In genomic region chr17:3965123-3965800, GRCh38 we compare ENCODE assay signal across 8 cellular contexts. TPM values are rescaled to one million over a fixed set of nuclear protein-coding genes. Genes with fewer than 3 reads are reported as not detected.
DNase-seq lines count a peak whose midpoint lies in the region; ATAC-seq and TF ChIP-seq lines count a peak whose summit lies in the region.

No MANE protein-coding gene starts in this region.

- TF ChIP-seq POLR2A in esophagus muscularis mucosa (IDR thresholded peaks at IDR 0.05; ENCODE audit: low read depth), result no peak

- no peaks in the 10 kb centered on the region for H3K36me3 ChIP-seq in esophagus muscularis mucosa
- no peaks in the 10 kb centered on the region for H3K36me3 ChIP-seq in subcutaneous abdominal adipose tissue (ENCODE audit: control insufficient read depth in 5 of 5, insufficient read depth in 5 of 5, low read length in 5 of 5)

- WGBS in esophagus muscularis mucosa, result 37% methylated on average over 16 of the region's 17 CpGs

- no peaks in the 10 kb centered on the region for H3K36me3 Mint-ChIP-seq in natural killer cell treated with Interleukin-12 subunit alpha and Interleukin-12 subunit beta and Interleukin-15 and Interleukin-18, amount 100 ng/mL, for 72 hours

- peaks cover 0 to 44% (median 6%) of the 10 kb centered on the region in 4 donors for H3K27me3 ChIP-seq in esophagus muscularis mucosa
- H3K27me3 ChIP-seq in subcutaneous abdominal adipose tissue (ENCODE audit: control insufficient read depth in 5 of 5, insufficient read depth in 4 of 5, low read length in 5 of 5), result peaks cover 18 to 43% (median 35%) of the 10 kb centered on the region in 5 donors

- H3K4me3 Mint-ChIP-seq in natural killer cell treated with Interleukin-12 subunit alpha and Interleukin-12 subunit beta and Interleukin-15 and Interleukin-18, amount 100 ng/mL, for 72 hours, result peak overlapping the region; percentile 85

- TF ChIP-seq CTCF in esophagus muscularis mucosa (IDR thresholded peaks at IDR 0.05), result no peak

- H3K27me3 Mint-ChIP-seq in natural killer cell treated with Interleukin-12 subunit alpha and Interleukin-12 subunit beta and Interleukin-15 and Interleukin-18, amount 100 ng/mL, for 72 hours, result no peaks in the 10 kb centered on the region

- no peak for TF ChIP-seq EP300 in esophagus muscularis mucosa (IDR thresholded peaks at IDR 0.05)

- peaks cover 30 to 33% of the 10 kb centered on the region in 2 donors for H3K4me1 Mint-ChIP-seq in natural killer cell treated with Interleukin-12 subunit alpha and Interleukin-12 subunit beta and Interleukin-15 and Interleukin-18, amount 100 ng/mL, for 72 hours (ENCODE audit: low read depth in 2 of 2)

- H3K4me1 ChIP-seq in esophagus muscularis mucosa (peaks cover 31 to 53% (median 50%) of the 10 kb centered on the region in 4 donors), subcutaneous abdominal adipose tissue (ENCODE audit: control insufficient read depth in 5 of 5, insufficient read depth in 5 of 5, low read length in 5 of 5) (peaks cover 0 to 26% (median 17%) of the 10 kb centered on the region in 5 donors)

- DNase-seq in DMS79 treated with DMSO at 0.1 percent for 48 hours (lab: John Stamatoyannopoulos, UW) (peak; percentile 84), NOMO-1 (lab: John Stamatoyannopoulos, UW; ENCODE audit: unreplicated experiment in 2 of 2) (peak; percentile 71 to 84), esophagus muscularis mucosa (ENCODE audit: extremely low spot score) (no peak), NCI-H128 (lab: John Stamatoyannopoulos, UW; ENCODE audit: unreplicated experiment) (no peak)
- peak; percentile 29 to 31 for DNase-seq in activated CD8-positive, alpha-beta memory T cell treated with anti-CD3 and anti-CD28 coated beads for 4 hours (ENCODE audit: low read depth in 2 of 2)
- peak; percentile 72 for DNase-seq in natural killer cell treated with Interleukin-12 subunit alpha and Interleukin-12 subunit beta and Interleukin-15 and Interleukin-18, amount 100 ng/mL, for 72 hours (ENCODE audit: low spot score)

- peak; percentile 34 for ATAC-seq in HG03108 (IDR thresholded peaks at IDR 0.05; ENCODE audit: unreplicated experiment)
- ATAC-seq in natural killer cell treated with Interleukin-12 subunit alpha and Interleukin-12 subunit beta and Interleukin-15 and Interleukin-18, amount 100 ng/mL, for 72 hours, result peak; percentile 73 to 74

- H3K27ac Mint-ChIP-seq in natural killer cell treated with Interleukin-12 subunit alpha and Interleukin-12 subunit beta and Interleukin-15 and Interleukin-18, amount 100 ng/mL, for 72 hours, result peak overlapping the region; percentile 73 to 87

- H3K4me3 ChIP-seq in esophagus muscularis mucosa, result peak overlapping the region; percentile 59 to 72 (median 61)
- peak overlapping the region in 4 of 5 donors; percentile 27 to 58 (median 45) for H3K4me3 ChIP-seq in subcutaneous abdominal adipose tissue (ENCODE audit: low read depth in 1 of 5, low read length in 5 of 5)

- H3K9me3 Mint-ChIP-seq in natural killer cell treated with Interleukin-12 subunit alpha and Interleukin-12 subunit beta and Interleukin-15 and Interleukin-18, amount 100 ng/mL, for 72 hours, result no peaks in the 10 kb centered on the region

- H3K27ac ChIP-seq in esophagus muscularis mucosa (replicated peaks in 1 of 4) (peak overlapping the region; percentile 69 to 81 (median 76)), subcutaneous abdominal adipose tissue (ENCODE audit: low read depth, low read length) (no peak overlapping the region)

- intact Hi-C loops in esophagus muscularis mucosa (cut with DNase I), result no loop called here

- peak overlapping the region in 1 of 5 donors; percentile 41 for H3K9ac ChIP-seq in subcutaneous abdominal adipose tissue (ENCODE audit: low read length in 5 of 5)

- H3K9me3 ChIP-seq in esophagus muscularis mucosa, result no peaks in the 10 kb centered on the region
- H3K9me3 ChIP-seq in subcutaneous abdominal adipose tissue (ENCODE audit: control insufficient read depth in 5 of 5, low read length in 5 of 5), result no peaks in the 10 kb centered on the region

RNA-seq across cellular contexts. Expression of gene ATP2A3, which starts 1.0 kb away (rescaled TPM):
- 10 to 100 TPM; 17.9 to 35.4 (median 24.8) TPM for total RNA-seq in esophagus muscularis mucosa
- 100 to 1,000 TPM; 125 to 234 TPM for total RNA-seq in natural killer cell treated with Interleukin-12 subunit alpha and Interleukin-12 subunit beta and Interleukin-15 and Interleukin-18, amount 100 ng/mL, for 72 hours

RNA-seq across cellular contexts. Expression of gene P2RX1, which starts 49.0 kb away (rescaled TPM):
- 10 to 100 TPM in 2 of 4 donors, 1 to 10 TPM in 2; 3.7 to 26.0 (median 10.2) TPM for total RNA-seq in esophagus muscularis mucosa
- 1 to 10 TPM; 3.9 TPM for total RNA-seq in natural killer cell treated with Interleukin-12 subunit alpha and Interleukin-12 subunit beta and Interleukin-15 and Interleukin-18, amount 100 ng/mL, for 72 hours

Comparison
In these comparisons a context has a peak if more than half of its experiments do, and no peak if none do; other contexts are left out.
1. DNase-seq: peak in DMS79 treated with DMSO at 0.1 percent for 48 hours (single experiment), NOMO-1 (2 of 2), activated CD8-positive, alpha-beta memory T cell treated with anti-CD3 and anti-CD28 coated beads for 4 hours (2 of 2) and natural killer cell treated with Interleukin-12 subunit alpha and Interleukin-12 subunit beta and Interleukin-15 and Interleukin-18, amount 100 ng/mL, for 72 hours (single experiment); none in esophagus muscularis mucosa (single experiment) and NCI-H128 (single experiment).